In the genomic region with DNA sequence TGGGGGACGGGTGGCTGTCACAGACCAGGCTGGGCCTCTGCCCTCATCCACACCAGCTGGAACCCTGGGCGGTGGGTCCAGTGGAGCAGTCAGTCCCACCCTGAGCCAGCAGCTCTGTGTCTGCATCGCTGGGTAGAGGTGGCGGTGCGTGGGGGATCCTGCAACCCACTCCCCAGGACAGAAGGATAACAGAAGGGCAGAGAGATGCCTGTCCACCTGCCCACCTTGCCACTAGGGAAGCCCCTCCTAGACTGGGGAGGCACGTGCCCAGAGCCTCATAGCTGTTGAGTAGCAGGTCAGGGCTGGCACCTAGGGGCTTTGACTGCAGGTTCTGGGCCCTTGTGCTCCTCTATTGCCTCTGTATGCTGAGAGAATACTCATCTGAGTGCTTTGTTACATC, we compare ENCODE assay signal across 12 cellular contexts. TPM values are rescaled to one million over a fixed set of nuclear protein-coding genes. Genes with fewer than 3 reads are reported as not detected.
DNase-seq lines count a peak whose midpoint lies in the region; ATAC-seq and TF ChIP-seq lines count a peak whose summit lies in the region.
"Had no signal": no experiment of that assay in that cellular context is flagged by ENCODE, and none has a peak within 500 bp of the region (broad histone marks: within the 10 kb centered on the region; RNA-seq: fewer than 3 reads in every experiment).

No MANE protein-coding gene starts in this region.

- no peak for ATAC-seq in IMR-90 (ENCODE audit: low read depth)
- no peak for ATAC-seq in HG03025 (IDR thresholded peaks at IDR 0.05; ENCODE audit: low FRiP score, unreplicated experiment)
- ATAC-seq: Panc1 had no signal

- peak overlapping the region; percentile 54; the same call in 1 of the 2 replicates for H4K91ac ChIP-seq in IMR-90 (ENCODE audit: insufficient read depth, low read depth, low read length)

- H3K9ac ChIP-seq in IMR-90 (ENCODE audit: low read depth, low read length): peak overlapping the region; percentile 57

- H3K36me3 Mint-ChIP-seq in activated CD4-positive, alpha-beta memory T cell treated with anti-CD3 and anti-CD28 coated beads for 36 hours: no peaks in the 10 kb centered on the region
- H3K36me3 Mint-ChIP-seq: activated naive CD8-positive, alpha-beta T cell treated with anti-CD3 and anti-CD28 coated beads, Interleukin-2, amount 10 ng/mL, durations not matched to agents 7 days and 5 days had no signal

- 0 out of 2 replicates have a peak overlapping the region, but pooled peaks have one; percentile 25 for H3K14ac ChIP-seq in IMR-90 (replicated peaks; ENCODE audit: low read depth, low read length)

- H3K18ac ChIP-seq in IMR-90 (ENCODE audit: low read depth, low read length): no peak overlapping the region; the same call in 1 of the 2 replicates

- no peak overlapping the region for H3K4me3 Mint-ChIP-seq in activated CD4-positive, alpha-beta memory T cell treated with anti-CD3 and anti-CD28 coated beads for 36 hours

- H3K4me3 ChIP-seq in IMR-90 (ENCODE audit: insufficient read depth, low read depth, low read length) (peak overlapping the region; percentile 3; the same call in 1 of the 2 replicates), esophagus muscularis mucosa (peak overlapping the region; percentile 80 to 98 (median 86)), muscle layer of duodenum (ENCODE audit: low read depth in 1 of 2, low read length in 2 of 2) (peak overlapping the region; percentile 76 to 84), thyroid gland (replicated peaks in 1 of 3) (peak overlapping the region in 2 of 3 donors; percentile 7 to 96)

- no peak overlapping the region for H2AK9ac ChIP-seq in IMR-90 (replicated peaks; ENCODE audit: low read depth, low read length, poor library complexity)

- peaks cover 24% of the 10 kb centered on the region for H3K4me1 ChIP-seq in IMR-90 (ENCODE audit: control insufficient read depth, insufficient read depth, low read length)
- H3K4me1 ChIP-seq in esophagus muscularis mucosa: peaks cover 47 to 95% (median 85%) of the 10 kb centered on the region in 4 donors
- peaks cover 6 to 40% of the 10 kb centered on the region in 2 donors for H3K4me1 ChIP-seq in muscle layer of duodenum (ENCODE audit: control insufficient read depth in 1 of 2, insufficient read depth in 2 of 2, low read length in 2 of 2)
- peaks cover 59 to 61% of the 10 kb centered on the region in 2 donors for H3K4me1 ChIP-seq in thyroid gland

- in situ Hi-C loops in IMR-90 (cut with MboI; ENCODE audit: low sequenced_read_pairs): no loop called here

- H3K27me3 Mint-ChIP-seq in activated CD4-positive, alpha-beta memory T cell treated with anti-CD3 and anti-CD28 coated beads for 36 hours: peaks cover 56% of the 10 kb centered on the region

- peak overlapping the region; percentile 60 for H3K4ac ChIP-seq in IMR-90 (ENCODE audit: low read depth, low read length)

- H4K8ac ChIP-seq in IMR-90 (ENCODE audit: low read depth in 2 of 2, low read length in 2 of 2): peak overlapping the region in 1 of 2 experiments; percentile 39; a peak in 2 of 4 replicates

- peak overlapping the region; percentile 30 for H2BK120ac ChIP-seq in IMR-90 (ENCODE audit: low read depth, low read length)

- H3K9me3 Mint-ChIP-seq in activated CD4-positive, alpha-beta memory T cell treated with anti-CD3 and anti-CD28 coated beads for 36 hours: no peaks in the 10 kb centered on the region
- H3K9me3 Mint-ChIP-seq: activated naive CD8-positive, alpha-beta T cell treated with anti-CD3 and anti-CD28 coated beads, Interleukin-2, amount 10 ng/mL, durations not matched to agents 7 days and 5 days; naive thymus-derived CD8-positive, alpha-beta T cell had no signal

- H3K27ac ChIP-seq in IMR-90 (ENCODE audit: insufficient read depth, low read length): 0 out of 2 replicates have a peak overlapping the region, but pooled peaks have one; percentile 3
- peak overlapping the region in 2 of 4 donors; percentile 23 to 77 for H3K27ac ChIP-seq in esophagus muscularis mucosa (replicated peaks in 1 of 4)
- no peak overlapping the region for H3K27ac ChIP-seq in muscle layer of duodenum (ENCODE audit: low read length)
- peak overlapping the region; percentile 97 to 99 (median 99) for H3K27ac ChIP-seq in thyroid gland

- H2AFZ ChIP-seq in IMR-90 (replicated peaks; ENCODE audit: low read length, poor library complexity): no peak overlapping the region

- H3K27me3 ChIP-seq in IMR-90 (ENCODE audit: control insufficient read depth, insufficient read depth, low read length) (no peaks in the 10 kb centered on the region; the same call in 1 of the 2 replicates), esophagus muscularis mucosa (no peaks in the 10 kb centered on the region), muscle layer of duodenum (ENCODE audit: low read depth, low read length) (peaks cover 3% of the 10 kb centered on the region), thyroid gland (no peaks in the 10 kb centered on the region)

- H3K36me3 ChIP-seq in IMR-90 (ENCODE audit: control insufficient read depth, insufficient read depth, low read length) (peaks cover 18% of the 10 kb centered on the region), esophagus muscularis mucosa (peaks cover 0 to 52% (median 12%) of the 10 kb centered on the region in 4 donors), muscle layer of duodenum (ENCODE audit: control insufficient read depth in 1 of 2, insufficient read depth in 2 of 2, low read length in 2 of 2) (no peaks in the 10 kb centered on the region), thyroid gland (peaks cover 4 to 42% of the 10 kb centered on the region in 2 donors)

- peak overlapping the region; percentile 93; the same call in 1 of the 2 replicates for H3K23ac ChIP-seq in IMR-90 (ENCODE audit: low read depth, low read length)

- H3K27ac Mint-ChIP-seq in activated CD4-positive, alpha-beta memory T cell treated with anti-CD3 and anti-CD28 coated beads for 36 hours: no peak overlapping the region
- H3K27ac Mint-ChIP-seq: activated naive CD8-positive, alpha-beta T cell treated with anti-CD3 and anti-CD28 coated beads, Interleukin-2, amount 10 ng/mL, durations not matched to agents 7 days and 5 days had no signal

- intact Hi-C loops in IMR-90 (cut with micrococcal nuclease): loop anchor here (10.0 kb wide), 1 partner anchor 329 kb away; no protein-coding TSS in a partner anchor
- intact Hi-C loops in esophagus muscularis mucosa (cut with DNase I): no loop called here
- intact Hi-C loops in thyroid gland (cut with DNase I): no loop called here
- intact Hi-C loops in activated CD4-positive, alpha-beta memory T cell treated with anti-CD3 and anti-CD28 coated beads for 36 hours (cut with micrococcal nuclease): no loop called here

- CTCF ChIA-PET in IMR-90 (lab: Yijun Ruan, JAX): interaction anchor here (0.7 to 1.2 kb wide), 3 partner anchors 11 to 16 kb away, joined by 3 read pairs; no protein-coding TSS in a partner anchor
- CTCF ChIA-PET in activated CD4-positive, alpha-beta memory T cell treated with anti-CD3 and anti-CD28 coated beads for 36 hours (lab: Charles Lee): interaction anchor here (0.7 to 1.6 kb wide), 2 partner anchors 58 to 71 kb away, joined by 3 to 4 read pairs; no protein-coding TSS in a partner anchor

- H3K9me1 ChIP-seq in IMR-90 (ENCODE audit: insufficient read depth, low read length): peaks cover 4% of the 10 kb centered on the region; the same call in 1 of the 2 replicates

- H3K9me3 ChIP-seq in IMR-90 (ENCODE audit: control insufficient read depth, insufficient read depth, low read length) (no peaks in the 10 kb centered on the region), esophagus muscularis mucosa (no peaks in the 10 kb centered on the region), muscle layer of duodenum (ENCODE audit: control insufficient read depth in 1 of 2, low read length in 2 of 2) (no peaks in the 10 kb centered on the region), thyroid gland (no peaks in the 10 kb centered on the region)

- H2BK20ac ChIP-seq in IMR-90 (ENCODE audit: low read depth, low read length): peak overlapping the region; percentile 9; the same call in 1 of the 2 replicates

- POLR2A ChIA-PET in IMR-90 (lab: Charles Lee; ENCODE audit: unreplicated experiment): interaction anchor here (0.6 kb wide), 1 partner anchor 14 kb away, joined by 3 read pairs; no protein-coding TSS in a partner anchor
- POLR2A ChIA-PET in activated CD4-positive, alpha-beta memory T cell treated with anti-CD3 and anti-CD28 coated beads for 36 hours (lab: Charles Lee): no interaction called here

- no peak overlapping the region for H4K5ac ChIP-seq in IMR-90 (ENCODE audit: low read depth, low read length)

- peak overlapping the region; percentile 83 for H3K4me2 ChIP-seq in IMR-90 (ENCODE audit: low read depth, low read length)

- no peak overlapping the region for H3K56ac ChIP-seq in IMR-90 (ENCODE audit: extremely low read depth, insufficient read depth, low read length)

- peak overlapping the region; percentile 83 for H2AK5ac ChIP-seq in IMR-90 (ENCODE audit: low read depth, low read length)

- TF ChIP-seq POLR2A in IMR-90 (IDR thresholded peaks at IDR 0.05; ENCODE audit: low read depth, low read length): no peak
- no peak for TF ChIP-seq POLR2A in esophagus muscularis mucosa (IDR thresholded peaks at IDR 0.05; ENCODE audit: low read depth)
- no peak for TF ChIP-seq POLR2A in thyroid gland (IDR thresholded peaks at IDR 0.05)

- H2BK15ac ChIP-seq in IMR-90 (ENCODE audit: low read depth, low read length): 0 out of 3 replicates have a peak overlapping the region, but pooled peaks have one; percentile 23

- DNase-seq in IMR-90: no peak
- DNase-seq in esophagus muscularis mucosa (ENCODE audit: extremely low spot score): no peak
- no peak for DNase-seq in thyroid gland
- DNase-seq in activated CD4-positive, alpha-beta memory T cell treated with anti-CD3 and anti-CD28 coated beads for 36 hours: no peak
- DNase-seq in GM19240 (ENCODE audit: insufficient read length, low spot score): no peak
- DNase-seq in SIG-M5 treated with dmso at 0.1 percent for 504 hours (lab: John Stamatoyannopoulos, UW; ENCODE audit: unreplicated experiment): no peak
- DNase-seq: activated naive CD8-positive, alpha-beta T cell treated with anti-CD3 and anti-CD28 coated beads, Interleukin-2, amount 10 ng/mL, durations not matched to agents 7 days and 5 days; NCI-H446 treated with DMSO at 0.1 percent for 48 hours had no signal

- TF ChIP-seq RAD21 in IMR-90 (IDR thresholded peaks at IDR 0.05; ENCODE audit: low read length): no peak

- peaks cover 13% of the 10 kb centered on the region for H3K4me1 Mint-ChIP-seq in activated CD4-positive, alpha-beta memory T cell treated with anti-CD3 and anti-CD28 coated beads for 36 hours (ENCODE audit: low read depth)

- no peak for TF ChIP-seq CTCF in IMR-90 (conservative IDR thresholded peaks at IDR 0.05; ENCODE audit: low read depth, low read length)
- no peak for TF ChIP-seq CTCF in esophagus muscularis mucosa (IDR thresholded peaks at IDR 0.05)
- no peak for TF ChIP-seq CTCF in thyroid gland (IDR thresholded peaks at IDR 0.05)

- BruUV-seq in IMR-90 (replicated peaks; lab: Mats Ljungman, UMichigan): no TSS peak

- H2BK5ac ChIP-seq in IMR-90 (ENCODE audit: low read depth, low read length, poor library complexity, severe bottlenecking): no peak overlapping the region

- WGBS in IMR-90 (ENCODE audit: extremely low coverage in 2 of 2, insufficient read length in 1 of 2), 2 experiments: no CpG with 5 or more reads among the region's 6 CpGs
- WGBS in esophagus muscularis mucosa: 83% methylated on average over 6 of the region's 6 CpGs
- WGBS in thyroid gland, 2 donors: 40 to 63% methylated on average over 1 to 5 of the region's 6 CpGs

- no peak for TF ChIP-seq EP300 in esophagus muscularis mucosa (IDR thresholded peaks at IDR 0.05)

- H3K79me1 ChIP-seq in IMR-90 (ENCODE audit: low read depth in 1 of 2, low read length in 2 of 2): peaks cover 6 to 65% of the 10 kb centered on the region in 2 experiments; a peak in 3 of 4 replicates

- dilution Hi-C loops in IMR-90 (cut with HindIII; ENCODE audit: low sequenced_read_pairs, unreplicated experiment): no loop called here

- peaks cover 44% of the 10 kb centered on the region for H4K20me1 ChIP-seq in IMR-90 (ENCODE audit: insufficient read depth, low read length)

RNA-seq across cellular contexts. Expression of gene ATOH8, which starts 2.4 kb away (rescaled TPM):
- 7.8 and 7.9 TPM in 2 replicates for total RNA-seq in IMR-90 (2012; rRNA removed)
- polyA plus RNA-seq in IMR-90 (2012; rRNA removed): 9.0 and 11.2 TPM in 2 replicates
- polyA plus RNA-seq in IMR-90 (2012; cell fraction: cytosol; rRNA removed): 6.2 and 7.6 TPM in 2 replicates
- 5.0 and 13.0 TPM in 2 replicates for polyA plus RNA-seq in IMR-90 (2012; cell fraction: nucleus; rRNA removed; ENCODE audit: low replicate concordance)
- 100 to 1,000 TPM in 1 of 4 donors, 10 to 100 TPM in 3; 41.1 to 124 (median 62.5) TPM for total RNA-seq in esophagus muscularis mucosa
- 100 to 1,000 TPM in 2 of 4 donors, 10 to 100 TPM in 2; 82.8 to 260 (median 167) TPM for total RNA-seq in thyroid gland
- not detected for total RNA-seq in activated CD4-positive, alpha-beta memory T cell treated with anti-CD3 and anti-CD28 coated beads for 36 hours
- total RNA-seq: activated naive CD8-positive, alpha-beta T cell treated with anti-CD3 and anti-CD28 coated beads, Interleukin-2, amount 10 ng/mL, durations not matched to agents 7 days and 5 days; naive thymus-derived CD8-positive, alpha-beta T cell had no signal
- polyA plus RNA-seq: naive thymus-derived CD8-positive, alpha-beta T cell had no signal

Comparison
In these comparisons a context has a peak if more than half of its experiments do, and no peak if none do; other contexts are left out.
1. H3K4me3 ChIP-seq: peak in every context shown above with its lines; median percentile 86 in esophagus muscularis mucosa; 80 in muscle layer of duodenum; 52 in thyroid gland; 3 in IMR-90.